Comparison of ENCODE assay signal across 1 cellular context in the genomic region with DNA sequence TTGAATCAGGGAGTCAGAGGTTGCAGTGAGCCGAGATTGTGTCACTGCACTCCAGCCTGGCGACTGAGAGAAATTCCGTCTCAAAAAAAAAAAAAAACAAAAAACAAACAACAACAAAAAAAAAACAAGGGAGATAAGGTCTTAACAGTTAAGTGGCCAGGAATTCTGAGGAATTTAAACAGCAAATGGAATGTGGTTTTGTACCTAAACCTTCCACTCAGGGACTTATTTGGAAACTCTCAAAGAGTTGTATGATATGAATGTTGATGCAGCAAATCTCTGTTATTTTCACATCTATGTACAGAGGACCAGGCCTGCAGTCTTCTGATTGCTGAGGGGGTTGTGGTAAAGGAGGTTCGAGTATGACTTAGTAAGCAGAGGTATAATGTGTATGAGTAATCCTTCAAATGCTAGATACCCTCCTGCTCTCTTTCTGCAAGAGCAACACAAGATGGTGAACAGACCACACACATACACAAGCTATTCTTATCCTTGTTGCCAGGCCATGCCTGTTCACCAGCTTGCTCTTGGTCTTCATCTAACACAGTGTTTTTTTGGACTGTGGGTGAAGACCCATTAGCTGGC.
TF ChIP-seq lines count a peak whose summit lies in the region.

No MANE protein-coding gene starts in this region.

TF ChIP-seq in A549, 52 proteins besides CTCF, POLR2A, EP300 and RAD21 (continued from another document):
- TF ChIP-seq, protein P1, sequence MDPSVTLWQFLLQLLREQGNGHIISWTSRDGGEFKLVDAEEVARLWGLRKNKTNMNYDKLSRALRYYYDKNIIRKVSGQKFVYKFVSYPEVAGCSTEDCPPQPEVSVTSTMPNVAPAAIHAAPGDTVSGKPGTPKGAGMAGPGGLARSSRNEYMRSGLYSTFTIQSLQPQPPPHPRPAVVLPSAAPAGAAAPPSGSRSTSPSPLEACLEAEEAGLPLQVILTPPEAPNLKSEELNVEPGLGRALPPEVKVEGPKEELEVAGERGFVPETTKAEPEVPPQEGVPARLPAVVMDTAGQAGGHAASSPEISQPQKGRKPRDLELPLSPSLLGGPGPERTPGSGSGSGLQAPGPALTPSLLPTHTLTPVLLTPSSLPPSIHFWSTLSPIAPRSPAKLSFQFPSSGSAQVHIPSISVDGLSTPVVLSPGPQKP (IDR thresholded peaks at IDR 0.05; ENCODE audit: low read depth, low read length) = no peak
- TF ChIP-seq REST (IDR thresholded peaks at IDR 0.05) (no peak), JUN (IDR thresholded peaks at IDR 0.05) (no peak), TFCP2L1 (CRISPR knock-in tag; IDR thresholded peaks at IDR 0.05) (no peak), RNF2 (IDR thresholded peaks at IDR 0.05; ENCODE audit: borderline replicate concordance, low read depth) (no peak), NPAS2 (CRISPR knock-in tag; IDR thresholded peaks at IDR 0.05; ENCODE audit: borderline replicate concordance) (no peak), CBX8 (IDR thresholded peaks at IDR 0.05) (no peak), MYC (IDR thresholded peaks at IDR 0.05; ENCODE audit: borderline replicate concordance, low read length) (no peak), ZC3H11A (IDR thresholded peaks at IDR 0.05) (no peak)
- TF ChIP-seq, protein P2, sequence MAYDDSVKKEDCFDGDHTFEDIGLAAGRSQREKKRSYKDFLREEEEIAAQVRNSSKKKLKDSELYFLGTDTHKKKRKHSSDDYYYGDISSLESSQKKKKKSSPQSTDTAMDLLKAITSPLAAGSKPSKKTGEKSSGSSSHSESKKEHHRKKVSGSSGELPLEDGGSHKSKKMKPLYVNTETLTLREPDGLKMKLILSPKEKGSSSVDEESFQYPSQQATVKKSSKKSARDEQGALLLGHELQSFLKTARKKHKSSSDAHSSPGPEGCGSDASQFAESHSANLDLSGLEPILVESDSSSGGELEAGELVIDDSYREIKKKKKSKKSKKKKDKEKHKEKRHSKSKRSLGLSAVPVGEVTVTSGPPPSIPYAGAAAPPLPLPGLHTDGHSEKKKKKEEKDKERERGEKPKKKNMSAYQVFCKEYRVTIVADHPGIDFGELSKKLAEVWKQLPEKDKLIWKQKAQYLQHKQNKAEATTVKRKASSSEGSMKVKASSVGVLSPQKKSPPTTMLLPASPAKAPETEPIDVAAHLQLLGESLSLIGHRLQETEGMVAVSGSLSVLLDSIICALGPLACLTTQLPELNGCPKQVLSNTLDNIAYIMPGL (CRISPR knock-in tag; IDR thresholded peaks at IDR 0.05; ENCODE audit: borderline replicate concordance) = no peak
